8 cellular contexts compared by ENCODE assay signal in genomic region chr14:60183724-60184596, GRCh38. TPM values are rescaled to one million over a fixed set of nuclear protein-coding genes. Genes with fewer than 3 reads are reported as not detected.
DNase-seq lines count a peak whose midpoint lies in the region; ATAC-seq and TF ChIP-seq lines count a peak whose summit lies in the region.

No MANE protein-coding gene starts in this region.

- H3K27ac Mint-ChIP-seq in CD8-positive, alpha-beta memory T cell = peak overlapping the region; percentile 48 to 97 (median 92)
- H3K27ac Mint-ChIP-seq in activated naive CD8-positive, alpha-beta T cell treated with anti-CD3 and anti-CD28 coated beads, Interleukin-2, amount 50 U/mL, for 24 hours = peak overlapping the region; percentile 88

- peaks cover 7 to 15% (median 11%) of the 10 kb centered on the region in 3 donors for H3K4me1 Mint-ChIP-seq in CD8-positive, alpha-beta memory T cell
- H3K4me1 Mint-ChIP-seq in activated naive CD8-positive, alpha-beta T cell treated with anti-CD3 and anti-CD28 coated beads, Interleukin-2, amount 50 U/mL, for 24 hours = peaks cover 20% of the 10 kb centered on the region

- H3K4me3 Mint-ChIP-seq in CD8-positive, alpha-beta memory T cell = peak overlapping the region; percentile 74 to 89 (median 80)
- H3K4me3 Mint-ChIP-seq in activated naive CD8-positive, alpha-beta T cell treated with anti-CD3 and anti-CD28 coated beads, Interleukin-2, amount 50 U/mL, for 24 hours = peak overlapping the region; percentile 77

- H3K27ac ChIP-seq in CD8-positive, alpha-beta memory T cell (ENCODE audit: low read depth, low read length) = peak overlapping the region; percentile 12
- H3K27ac ChIP-seq in right atrium auricular region = peak overlapping the region; percentile 38 to 55

- H3K27me3 Mint-ChIP-seq in CD8-positive, alpha-beta memory T cell = peaks cover 0 to 2% of the 10 kb centered on the region in 2 donors
- H3K27me3 Mint-ChIP-seq in activated naive CD8-positive, alpha-beta T cell treated with anti-CD3 and anti-CD28 coated beads, Interleukin-2, amount 50 U/mL, for 24 hours = peaks cover 1% of the 10 kb centered on the region

- POLR2A ChIA-PET in CD8-positive, alpha-beta memory T cell (lab: Charles Lee) = interaction anchor here (0.5 to 1.5 kb wide), 6 partner anchors 19 to 895 kb away, joined by 3 to 9 read pairs (median 3); partner anchors contain the start of genes DHRS7 and PPM1A

- CTCF ChIA-PET in CD8-positive, alpha-beta memory T cell (lab: Charles Lee) = interaction anchor here (0.8 to 7.9 kb wide), 16 partner anchors 12 to 1068 kb away, joined by 3 to 131 read pairs (median 4); partner anchors contain the start of genes DHRS7 and PPM1A

- H3K4me3 ChIP-seq in CD8-positive, alpha-beta memory T cell (ENCODE audit: low read length) = peak overlapping the region; percentile 42
- peak overlapping the region; percentile 33 to 44 for H3K4me3 ChIP-seq in right atrium auricular region

- no peaks in the 10 kb centered on the region for H3K36me3 ChIP-seq in CD8-positive, alpha-beta memory T cell (ENCODE audit: insufficient read depth, low read length)
- H3K36me3 ChIP-seq in right atrium auricular region = no peaks in the 10 kb centered on the region

- DNase-seq in CD8-positive, alpha-beta memory T cell = peak in 3 of 5 donors; percentile 12 to 72 (median 71)
- peak; percentile 76 for DNase-seq in NCI-H526 treated with DMSO at 0.1 percent for 48 hours (lab: John Stamatoyannopoulos, UW)
- DNase-seq in activated naive CD8-positive, alpha-beta T cell treated with anti-CD3 and anti-CD28 coated beads, Interleukin-2, amount 50 U/mL, for 24 hours = no peak
- DNase-seq in right atrium auricular region (ENCODE audit: low spot score) = no peak
- DNase-seq in retina = peak; percentile 44
- DNase-seq in stimulated activated CD4-positive, alpha-beta T cell treated with anti-CD3 and anti-CD28 coated beads, Interleukin-4, amount 100 ng/mL, for 1 hour = no peak

- no peaks in the 10 kb centered on the region for H3K27me3 ChIP-seq in CD8-positive, alpha-beta memory T cell (ENCODE audit: insufficient read depth, low read length, poor library complexity, severe bottlenecking)
- H3K27me3 ChIP-seq in right atrium auricular region = no peaks in the 10 kb centered on the region

- peak; percentile 67 to 81 for TF ChIP-seq CTCF in right atrium auricular region (IDR thresholded peaks at IDR 0.05)

- ATAC-seq in GM19025 (IDR thresholded peaks at IDR 0.05; ENCODE audit: low read depth, unreplicated experiment) (peak; percentile 51), HG03442 (IDR thresholded peaks at IDR 0.05; ENCODE audit: unreplicated experiment) (peak; percentile 41)
- ATAC-seq in activated naive CD8-positive, alpha-beta T cell treated with anti-CD3 and anti-CD28 coated beads, Interleukin-2, amount 50 U/mL, for 24 hours = peak; percentile 89

- H3K9me3 Mint-ChIP-seq in CD8-positive, alpha-beta memory T cell = peaks cover 0 to 7% (median 0%) of the 10 kb centered on the region in 5 donors
- peaks cover 9% of the 10 kb centered on the region for H3K9me3 Mint-ChIP-seq in activated naive CD8-positive, alpha-beta T cell treated with anti-CD3 and anti-CD28 coated beads, Interleukin-2, amount 50 U/mL, for 24 hours

- no peaks in the 10 kb centered on the region for H3K9me3 ChIP-seq in CD8-positive, alpha-beta memory T cell (ENCODE audit: low read length)
- H3K9me3 ChIP-seq in right atrium auricular region = peaks cover 0 to 5% of the 10 kb centered on the region in 2 donors

- H3K36me3 Mint-ChIP-seq in CD8-positive, alpha-beta memory T cell = peaks cover 0 to 18% (median 0%) of the 10 kb centered on the region in 3 donors
- no peaks in the 10 kb centered on the region for H3K36me3 Mint-ChIP-seq in activated naive CD8-positive, alpha-beta T cell treated with anti-CD3 and anti-CD28 coated beads, Interleukin-2, amount 50 U/mL, for 24 hours (ENCODE audit: low read depth)

- H3K4me1 ChIP-seq in CD8-positive, alpha-beta memory T cell (ENCODE audit: insufficient read depth, low read length) = peaks cover 6% of the 10 kb centered on the region
- H3K4me1 ChIP-seq in right atrium auricular region = peaks cover 0 to 5% of the 10 kb centered on the region in 2 donors

RNA-seq across cellular contexts. Expression of gene DHRS7, which starts 18.8 kb away (rescaled TPM):
- total RNA-seq in CD8-positive, alpha-beta memory T cell = 10 to 100 TPM; 79.8 to 80.6 TPM
- polyA plus RNA-seq in CD8-positive, alpha-beta memory T cell = 272 TPM
- 10 to 100 TPM; 57.6 to 71.8 TPM for total RNA-seq in right atrium auricular region

Comparison
In these comparisons a context has a peak if more than half of its experiments do, and no peak if none do; other contexts are left out.
1. DNase-seq: peak in CD8-positive, alpha-beta memory T cell (3 of 5), NCI-H526 treated with DMSO at 0.1 percent for 48 hours (single experiment) and retina (single experiment); none in activated naive CD8-positive, alpha-beta T cell treated with anti-CD3 and anti-CD28 coated beads, Interleukin-2, amount 50 U/mL, for 24 hours (single experiment), right atrium auricular region (single experiment) and stimulated activated CD4-positive, alpha-beta T cell treated with anti-CD3 and anti-CD28 coated beads, Interleukin-4, amount 100 ng/mL, for 1 hour (single experiment).
2. Peak in every context shown above with its lines, with median percentiles within 50 percentile points of each other: ATAC-seq.